Comparison of ENCODE assay signal across 11 cellular contexts in genomic region chr9:93183106-93183662, GRCh38. TPM values are rescaled to one million over a fixed set of nuclear protein-coding genes. Genes with fewer than 3 reads are reported as not detected.
DNase-seq lines count a peak whose midpoint lies in the region; ATAC-seq and TF ChIP-seq lines count a peak whose summit lies in the region.
"Had no signal": no experiment of that assay in that cellular context is flagged by ENCODE, and none has a peak within 500 bp of the region (broad histone marks: within the 10 kb centered on the region; RNA-seq: fewer than 3 reads in every experiment).

No MANE protein-coding gene starts in this region.

- H3K27me3 Mint-ChIP-seq in IgD-negative memory B cell (peaks cover 44% of the 10 kb centered on the region), neural progenitor cell (ENCODE audit: insufficient read depth, low read depth) (peaks cover 16% of the 10 kb centered on the region)

- ATAC-seq in GM21786 (IDR thresholded peaks at IDR 0.05; ENCODE audit: unreplicated experiment) (no peak), foreskin keratinocyte (no peak)

- peak overlapping the region; percentile 93 for H2AFZ ChIP-seq in neural progenitor cell (replicated peaks)

- H3K27ac Mint-ChIP-seq in IgD-negative memory B cell (no peak overlapping the region), neural progenitor cell (peak overlapping the region; percentile 66)

- peak overlapping the region; percentile 98 for H3K4me2 ChIP-seq in neural progenitor cell

- H3K9ac ChIP-seq in duodenal mucosa (ENCODE audit: low read depth in 1 of 2, low read length in 2 of 2) (peak overlapping the region; percentile 44 to 57), neural progenitor cell (no peak overlapping the region)

- H3K9me3 Mint-ChIP-seq in IgD-negative memory B cell (no peaks in the 10 kb centered on the region), neural progenitor cell (peaks cover 4% of the 10 kb centered on the region)

- peaks cover 31% of the 10 kb centered on the region for H4K20me1 ChIP-seq in neural progenitor cell (ENCODE audit: low read depth)

- no peaks in the 10 kb centered on the region for H3K36me3 ChIP-seq in duodenal mucosa (ENCODE audit: control insufficient read depth in 1 of 2, insufficient read depth in 2 of 2, low read length in 2 of 2)
- no peaks in the 10 kb centered on the region for H3K36me3 ChIP-seq in neural progenitor cell

- H3K4me1 Mint-ChIP-seq in IgD-negative memory B cell, result peaks cover 0 to 8% (median 7%) of the 10 kb centered on the region in 3 donors
- H3K4me1 Mint-ChIP-seq in neural progenitor cell, result peaks cover 31% of the 10 kb centered on the region

- H3K4me1 ChIP-seq in duodenal mucosa (ENCODE audit: control insufficient read depth in 1 of 2, insufficient read depth in 2 of 2, low read length in 2 of 2) (peaks cover 46 to 52% of the 10 kb centered on the region in 2 donors), neural progenitor cell (peaks cover 12% of the 10 kb centered on the region), foreskin keratinocyte (no peaks in the 10 kb centered on the region)

- TF ChIP-seq CTCF in C4-2B (conservative IDR thresholded peaks at IDR 0.05) (no peak), neural progenitor cell (IDR thresholded peaks at IDR 0.05) (no peak), foreskin keratinocyte (conservative IDR thresholded peaks at IDR 0.05) (no peak)

- H3K9me3 ChIP-seq in duodenal mucosa (ENCODE audit: control insufficient read depth in 1 of 2, low read length in 2 of 2), result no peaks in the 10 kb centered on the region
- no peaks in the 10 kb centered on the region for H3K9me3 ChIP-seq in neural progenitor cell (ENCODE audit: low read depth)

- H3K36me3 Mint-ChIP-seq in IgD-negative memory B cell (no peaks in the 10 kb centered on the region), neural progenitor cell (peaks cover 6% of the 10 kb centered on the region)

- H3F3A ChIP-seq in neural progenitor cell (ENCODE audit: low read depth), result no peaks in the 10 kb centered on the region

- peak overlapping the region; percentile 61 to 62 for H3K4me3 ChIP-seq in duodenal mucosa (ENCODE audit: low read depth in 1 of 2, low read length in 2 of 2)
- peak overlapping the region; percentile 69 for H3K4me3 ChIP-seq in neural progenitor cell

- DNase-seq in neural progenitor cell (ENCODE audit: low spot score), result no peak
- DNase-seq in iPS-NIHi11 (ENCODE audit: low spot score), result no peak
- DNase-seq in foreskin keratinocyte, result no peak
- no peak for DNase-seq in T1000 (lab: John Stamatoyannopoulos, UW)
- DNase-seq: NCI-H2029 treated with DMSO at 0.1 percent for 48 hours had no signal

- peaks cover 2 to 6% of the 10 kb centered on the region in 2 donors for H3K27me3 ChIP-seq in duodenal mucosa (ENCODE audit: control insufficient read depth in 1 of 2, insufficient read depth in 2 of 2, low read length in 2 of 2)
- peaks cover 53% of the 10 kb centered on the region for H3K27me3 ChIP-seq in neural progenitor cell
- H3K27me3 ChIP-seq in foreskin keratinocyte, result peaks cover 73% of the 10 kb centered on the region

- H3K4me3 Mint-ChIP-seq in IgD-negative memory B cell (peak overlapping the region; percentile 54 to 78 (median 70)), neural progenitor cell (peak overlapping the region; percentile 87)

- H3K79me2 ChIP-seq in neural progenitor cell (ENCODE audit: low read depth), result no peaks in the 10 kb centered on the region

- H3K27ac ChIP-seq in C4-2B (peak overlapping the region; percentile 81), duodenal mucosa (ENCODE audit: low read depth, low read length) (no peak overlapping the region), neural progenitor cell (no peak overlapping the region), foreskin keratinocyte (no peak overlapping the region)
- H3K27ac ChIP-seq: HL-60 had no signal

RNA-seq across cellular contexts. Expression of gene WNK2, which starts 0.8 kb away (rescaled TPM):
- polyA plus RNA-seq in IgD-negative memory B cell, result 0.18 TPM
- total RNA-seq in neural progenitor cell (ENCODE audit: low replicate concordance), result 6.2 and 16.7 TPM in 2 replicates
- 0.04 and 0.14 TPM in 2 replicates for total RNA-seq in foreskin keratinocyte
- polyA plus RNA-seq in foreskin keratinocyte, result 0.10 TPM in 1 of 2 replicates, not detected in the other
- total RNA-seq: fibroblast of lung had no signal
- polyA plus RNA-seq: fibroblast of lung had no signal

RNA-seq across cellular contexts. Expression of gene NINJ1, which starts 49.1 kb away (rescaled TPM):
- polyA plus RNA-seq in IgD-negative memory B cell, result 8.3 TPM
- total RNA-seq in neural progenitor cell (ENCODE audit: low replicate concordance), result 3.9 and 27.3 TPM in 2 replicates
- total RNA-seq in foreskin keratinocyte, result 15.8 and 17.7 TPM in 2 replicates
- polyA plus RNA-seq in foreskin keratinocyte, result 24.6 and 29.8 TPM in 2 replicates
